ENCODE assay signal across 12 cellular contexts in genomic region chr9:136814725-136815421, GRCh38. TPM values are rescaled to one million over a fixed set of nuclear protein-coding genes. Genes with fewer than 3 reads are reported as not detected.
DNase-seq lines count a peak whose midpoint lies in the region; ATAC-seq and TF ChIP-seq lines count a peak whose summit lies in the region.
"Had no signal": no experiment of that assay in that cellular context is flagged by ENCODE, and none has a peak within 500 bp of the region (broad histone marks: within the 10 kb centered on the region; RNA-seq: fewer than 3 reads in every experiment).

No MANE protein-coding gene starts in this region.

- no peaks in the 10 kb centered on the region for H3K9me3 Mint-ChIP-seq in T-helper 1 cell treated with Interleukin-12 subunit alpha and Interleukin-12 subunit beta and Interleukin-4 antibody, amounts not matched to agents 30 μg/mL and 1 μg/mL, for 36 hours
- H3K9me3 Mint-ChIP-seq in Caco-2 (ENCODE audit: unreplicated experiment) = no peaks in the 10 kb centered on the region
- no peaks in the 10 kb centered on the region for H3K9me3 Mint-ChIP-seq in chondrocyte (ENCODE audit: low read depth)
- H3K9me3 Mint-ChIP-seq: HFFc6 had no signal

- POLR2A ChIA-PET in Caco-2 (lab: Charles Lee) = no interaction called here

- H3K36me3 ChIP-seq in Caco-2 (ENCODE audit: control insufficient read depth, insufficient read depth, low read length) = peaks cover 4% of the 10 kb centered on the region

- no peak for ATAC-seq in HG03354 (IDR thresholded peaks at IDR 0.05; ENCODE audit: poor library complexity, severe bottlenecking, unreplicated experiment)

- peaks cover 37% of the 10 kb centered on the region for H3K36me3 Mint-ChIP-seq in T-helper 1 cell treated with Interleukin-12 subunit alpha and Interleukin-12 subunit beta and Interleukin-4 antibody, amounts not matched to agents 30 μg/mL and 1 μg/mL, for 36 hours (ENCODE audit: low read depth)
- H3K36me3 Mint-ChIP-seq in Caco-2 (ENCODE audit: insufficient read depth, unreplicated experiment) (peaks cover 87% of the 10 kb centered on the region), chondrocyte (ENCODE audit: low read depth) (peaks cover 16% of the 10 kb centered on the region)

- no peaks in the 10 kb centered on the region for H3K9me3 ChIP-seq in Caco-2

- no TSS peak for BruUV-seq in Caco-2 (replicated peaks; lab: Mats Ljungman, UMichigan)

- DNase-seq in T-helper 1 cell (no peak), Caco-2 (no peak), chondrocyte (ENCODE audit: low spot score) (no peak), NCI-H1694 (lab: John Stamatoyannopoulos, UW) (no peak)
- DNase-seq: HFFc6, KG1, NCI-H1092, NCI-H187, NCI-H748 treated with DMSO at 0.1 percent for 48 hours, SHP77 had no signal

- H3K4me3 ChIP-seq in Caco-2 (ENCODE audit: low read depth, low read length) = no peak overlapping the region

- CTCF ChIA-PET in Caco-2 (lab: Charles Lee) = interaction anchor here (0.5 to 1.2 kb wide), 3 partner anchors 28 to 652 kb away, joined by 3 to 4 read pairs (median 3); partner anchors contain the start of gene AJM1

- H3K27me3 ChIP-seq in Caco-2 (replicated peaks; ENCODE audit: control insufficient read depth, insufficient read depth, low read length) = no peaks in the 10 kb centered on the region

- intact Hi-C loops in Caco-2 (cut with micrococcal nuclease; ENCODE audit: unreplicated experiment) = no loop called here

- TF ChIP-seq CTCF in Caco-2 (IDR thresholded peaks at IDR 0.05; ENCODE audit: insufficient read depth in 1 of 2, low read depth in 1 of 2, low read length in 1 of 2, severe bottlenecking in 1 of 2, unreplicated experiment in 1 of 2) (no peak), chondrocyte (IDR thresholded peaks at IDR 0.05) (no peak)

- no peaks in the 10 kb centered on the region for H3K27me3 Mint-ChIP-seq in T-helper 1 cell treated with Interleukin-12 subunit alpha and Interleukin-12 subunit beta and Interleukin-4 antibody, amounts not matched to agents 30 μg/mL and 1 μg/mL, for 36 hours (ENCODE audit: low read depth)
- H3K27me3 Mint-ChIP-seq in Caco-2 (ENCODE audit: insufficient read depth, unreplicated experiment) (no peaks in the 10 kb centered on the region), chondrocyte (ENCODE audit: low read depth) (no peaks in the 10 kb centered on the region)

- peak overlapping the region; percentile 27 for H3K27ac Mint-ChIP-seq in T-helper 1 cell treated with Interleukin-12 subunit alpha and Interleukin-12 subunit beta and Interleukin-4 antibody, amounts not matched to agents 30 μg/mL and 1 μg/mL, for 36 hours
- H3K27ac Mint-ChIP-seq in Caco-2 (ENCODE audit: unreplicated experiment) (peak overlapping the region; percentile 52), chondrocyte (ENCODE audit: unreplicated experiment) (peak overlapping the region; percentile 39)
- H3K27ac Mint-ChIP-seq: HFFc6 had no signal

- no peak overlapping the region for H3K4me3 Mint-ChIP-seq in T-helper 1 cell treated with Interleukin-12 subunit alpha and Interleukin-12 subunit beta and Interleukin-4 antibody, amounts not matched to agents 30 μg/mL and 1 μg/mL, for 36 hours
- H3K4me3 Mint-ChIP-seq in Caco-2 (ENCODE audit: unreplicated experiment) (no peak overlapping the region), chondrocyte (ENCODE audit: unreplicated experiment) (no peak overlapping the region)
- H3K4me3 Mint-ChIP-seq: HFFc6 had no signal

- 0 out of 2 replicates have a peak, but pooled peaks cover 3% of the 10 kb centered on the region for H3K4me1 ChIP-seq in Caco-2

- peaks cover 26% of the 10 kb centered on the region for H3K4me1 Mint-ChIP-seq in T-helper 1 cell treated with Interleukin-12 subunit alpha and Interleukin-12 subunit beta and Interleukin-4 antibody, amounts not matched to agents 30 μg/mL and 1 μg/mL, for 36 hours (ENCODE audit: low read depth)
- H3K4me1 Mint-ChIP-seq in Caco-2 (ENCODE audit: low read depth, unreplicated experiment) (peaks cover 7% of the 10 kb centered on the region), chondrocyte (ENCODE audit: low read depth) (peaks cover 7% of the 10 kb centered on the region)

RNA-seq across cellular contexts. Expression of gene RABL6, which starts 7.1 kb away (rescaled TPM):
- 134 and 138 TPM in 2 replicates for total RNA-seq in Caco-2 (2022)
- 61.5 to 71.8 TPM (median 62.2 TPM) in 3 replicates for total RNA-seq in chondrocyte

RNA-seq across cellular contexts. Expression of gene CCDC183, which starts 18.7 kb away (rescaled TPM):
- 4.2 and 5.8 TPM in 2 replicates for total RNA-seq in Caco-2 (2022)
- total RNA-seq in chondrocyte = 0.62 to 1.5 TPM (median 1.4 TPM) in 3 replicates

RNA-seq across cellular contexts. Expression of gene TMEM141, which starts 23.7 kb away (rescaled TPM):
- 107 and 122 TPM in 2 replicates for total RNA-seq in Caco-2 (2022)
- total RNA-seq in chondrocyte = 31.2 to 40.0 TPM (median 32.5 TPM) in 3 replicates

RNA-seq across cellular contexts. Expression of gene AJM1, which starts 27.4 kb away (rescaled TPM):
- total RNA-seq in Caco-2 (2022) = 3.6 and 4.2 TPM in 2 replicates
- total RNA-seq in chondrocyte = 6.3 to 7.5 TPM (median 7.4 TPM) in 3 replicates

RNA-seq across cellular contexts. Expression of gene PHPT1, which starts 34.3 kb away (rescaled TPM):
- total RNA-seq in Caco-2 (2022) (103 and 105 TPM in 2 replicates), chondrocyte (165 to 193 TPM (median 192 TPM) in 3 replicates)
